ENCODE assay signal across 31 cellular contexts in genomic region chr22:35605787-35606492, GRCh38. TPM values are rescaled to one million over a fixed set of nuclear protein-coding genes. Genes with fewer than 3 reads are reported as not detected.
DNase-seq lines count a peak whose midpoint lies in the region; ATAC-seq and TF ChIP-seq lines count a peak whose summit lies in the region.
"Had no signal": no experiment of that assay in that cellular context is flagged by ENCODE, and none has a peak within 500 bp of the region (broad histone marks: within the 10 kb centered on the region; RNA-seq: fewer than 3 reads in every experiment).

No MANE protein-coding gene starts in this region.

- no peaks in the 10 kb centered on the region for H3K27me3 ChIP-seq in psoas muscle (ENCODE audit: insufficient read depth in 3 of 3, low read length in 2 of 3)
- H3K27me3 ChIP-seq: body of pancreas, Peyer's patch had no signal

- POLR2A ChIA-PET in HEK293T (lab: Yijun Ruan, JAX) = no interaction called here

- H3K4me1 ChIP-seq in psoas muscle = peaks cover 59% of the 10 kb centered on the region
- H3K4me1 ChIP-seq: HAP-1, Peyer's patch had no signal

- H3K27ac ChIP-seq in psoas muscle = peak overlapping the region; percentile 87
- H3K27ac ChIP-seq: HL-60, neutrophil, Peyer's patch had no signal

- CTCF ChIA-PET in HEK293T (lab: Yijun Ruan, JAX) = interaction anchor here (1.0 kb wide), 1 partner anchor 24 kb away, joined by 4 read pairs; no protein-coding TSS in a partner anchor

- TF ChIP-seq CTCF in psoas muscle (IDR thresholded peaks at IDR 0.05) = no peak

- intact Hi-C loops in Right ventricle myocardium inferior (cut with DNase I) (loop anchor here (2.0 kb wide), 1 partner anchor 13 kb away; no protein-coding TSS in a partner anchor), cardiac septum (cut with DNase I) (no loop called here), left ventricle myocardium superior (cut with micrococcal nuclease) (no loop called here), psoas muscle (cut with DNase I) (no loop called here)

- H3K36me3 Mint-ChIP-seq in activated naive CD4-positive, alpha-beta T cell treated with anti-CD3 and anti-CD28 coated beads, Interleukin-2, amount 50 U/mL, for 72 hours = no peaks in the 10 kb centered on the region
- H3K36me3 Mint-ChIP-seq: activated naive CD8-positive, alpha-beta T cell treated with anti-CD3 and anti-CD28 coated beads, Interleukin-2, amount 10 ng/mL, durations not matched to agents 7 days and 5 days had no signal

- peak; percentile 73 for ATAC-seq in Right ventricle myocardium inferior
- ATAC-seq in left ventricle myocardium superior = peak; percentile 79
- peak; percentile 39 to 52 (median 42) for ATAC-seq in psoas muscle
- no peak for ATAC-seq in GM19328 (IDR thresholded peaks at IDR 0.05; ENCODE audit: unreplicated experiment)
- ATAC-seq in activated naive CD4-positive, alpha-beta T cell treated with anti-CD3 and anti-CD28 coated beads, Interleukin-2, amount 50 U/mL, for 72 hours = no peak
- ATAC-seq: body of pancreas, T-helper 17 cell had no signal

- DNase-seq in Right ventricle myocardium inferior (ENCODE audit: missing footprints) (peak; percentile 74), cardiac septum (ENCODE audit: low spot score) (no peak), left ventricle myocardium superior (peak; percentile 85), psoas muscle (no peak), NCI-H2196 (lab: John Stamatoyannopoulos, UW; ENCODE audit: unreplicated experiment) (no peak), HEK293T (ENCODE audit: extremely low spot score) (no peak)
- no peak for DNase-seq in activated naive CD4-positive, alpha-beta T cell treated with anti-CD3 and anti-CD28 coated beads, Interleukin-2, amount 50 U/mL, for 72 hours (ENCODE audit: low spot score in 2 of 2)
- DNase-seq: activated CD4-positive, alpha-beta T cell treated with anti-CD3 and anti-CD28 coated beads, Interleukin-2, amount 10 ng/mL, durations not matched to agents 7 days and 5 days; activated CD8-positive, alpha-beta memory T cell treated with anti-CD3 and anti-CD28 coated beads, Interleukin-2, amount 50 U/mL, for 48 hours; activated naive CD8-positive, alpha-beta T cell treated with anti-CD3 and anti-CD28 coated beads, Interleukin-2, amount 10 ng/mL, durations not matched to agents 7 days and 5 days; AML-193; body of pancreas; COR-L47; cortex of kidney; DMS79; midbrain; NCI-H1105; NCI-H2081; NCI-H446 treated with DMSO at 0.1 percent for 48 hours; Peyer's patch; stimulated activated CD8-positive, alpha-beta memory T cell treated with anti-CD3 and anti-CD28 coated beads, Interleukin-4, amount 100 ng/mL, for 48 hours; substantia nigra; T-helper 17 cell had no signal

- H3K4me3 ChIP-seq in psoas muscle = no peak overlapping the region
- H3K4me3 ChIP-seq: body of pancreas, HAP-1, Peyer's patch had no signal

- H3K9me3 Mint-ChIP-seq in activated naive CD4-positive, alpha-beta T cell treated with anti-CD3 and anti-CD28 coated beads, Interleukin-2, amount 50 U/mL, for 72 hours = no peaks in the 10 kb centered on the region
- H3K9me3 Mint-ChIP-seq: activated CD4-positive, alpha-beta T cell treated with anti-CD3 and anti-CD28 coated beads, Interleukin-2, amount 10 ng/mL, durations not matched to agents 7 days and 5 days; activated naive CD8-positive, alpha-beta T cell treated with anti-CD3 and anti-CD28 coated beads, Interleukin-2, amount 10 ng/mL, durations not matched to agents 7 days and 5 days; activated T-helper 2 cell treated with anti-CD3 and anti-CD28 coated beads, Interferon-gamma antibody, Interleukin-2, Interleukin-4, amounts not matched to agents 10 μg/mL and 5 μg/mL and 100 μg/mL, durations not matched to agents 14 hours and 24 hours and 36 hours had no signal

- peak overlapping the region in 1 of 2 donors; percentile 45 for H3K27ac Mint-ChIP-seq in activated naive CD4-positive, alpha-beta T cell treated with anti-CD3 and anti-CD28 coated beads, Interleukin-2, amount 50 U/mL, for 72 hours
- H3K27ac Mint-ChIP-seq: activated CD4-positive, alpha-beta T cell treated with anti-CD3 and anti-CD28 coated beads, Interleukin-2, amount 10 ng/mL, durations not matched to agents 7 days and 5 days; activated naive CD8-positive, alpha-beta T cell treated with anti-CD3 and anti-CD28 coated beads, Interleukin-2, amount 10 ng/mL, durations not matched to agents 7 days and 5 days; activated T-helper 2 cell treated with anti-CD3 and anti-CD28 coated beads, Interferon-gamma antibody, Interleukin-2, Interleukin-4, amounts not matched to agents 10 μg/mL and 5 μg/mL and 100 μg/mL, durations not matched to agents 14 hours and 24 hours and 36 hours; T-helper 17 cell had no signal

- H3K36me3 ChIP-seq in psoas muscle (ENCODE audit: insufficient read depth in 1 of 2, low read depth in 1 of 2) = peaks cover 0 to 35% of the 10 kb centered on the region in 2 donors
- H3K36me3 ChIP-seq: HAP-1, neutrophil, Peyer's patch had no signal

- 22 to 40% (median 23%) methylated on average over 14 of the region's 14 CpGs for whole genome bisulfite sequencing in psoas muscle, 3 donors

- no peaks in the 10 kb centered on the region for H3K9me3 ChIP-seq in psoas muscle
- H3K9me3 ChIP-seq: body of pancreas, HAP-1, neutrophil, Peyer's patch had no signal

TF ChIP-seq in HEK293T, 16 proteins besides CTCF, POLR2A, EP300 and RAD21:
- TF ChIP-seq FOXM1 (IDR thresholded peaks at IDR 0.05; ENCODE audit: borderline replicate concordance) = no peak
- no peak for TF ChIP-seq ELF4 (IDR thresholded peaks at IDR 0.05)
- TF ChIP-seq TARDBP (IDR thresholded peaks at IDR 0.05) = no peak
- TF ChIP-seq L3MBTL2 (conservative IDR thresholded peaks at IDR 0.05) = no peak
- no peak for TF ChIP-seq ARNT (IDR thresholded peaks at IDR 0.05)
- no peak for TF ChIP-seq HDGF (IDR thresholded peaks at IDR 0.05; ENCODE audit: borderline replicate concordance)

RNA-seq across cellular contexts. Expression of gene MB, which starts 11.2 kb away (rescaled TPM):
- total RNA-seq in Right ventricle myocardium inferior = 17,829 TPM
- 7,641 TPM for total RNA-seq in cardiac septum
- total RNA-seq in left ventricle myocardium superior = 17,299 TPM
- total RNA-seq in psoas muscle = 1,000 to 10,000 TPM; 6,836 to 9,981 (median 8,612) TPM
- polyA plus RNA-seq in psoas muscle = over 10,000 TPM in 2 of 3 donors, 1,000 to 10,000 TPM in 1; 9,385 to 12,606 (median 10,019) TPM
- under 1 TPM in 1 of 2 donors, not detected in 1; 0.47 TPM for total RNA-seq in activated naive CD4-positive, alpha-beta T cell treated with anti-CD3 and anti-CD28 coated beads, Interleukin-2, amount 50 U/mL, for 72 hours
- total RNA-seq: activated naive CD8-positive, alpha-beta T cell treated with anti-CD3 and anti-CD28 coated beads, Interleukin-2, amount 10 ng/mL, durations not matched to agents 7 days and 5 days; fibroblast of lung; pulmonary artery endothelial cell; SK-MEL-5; T-helper 17 cell had no signal
- polyA plus RNA-seq: fibroblast of lung had no signal

RNA-seq across cellular contexts. Expression of gene APOL6, which starts 42.3 kb away (rescaled TPM):
- total RNA-seq in Right ventricle myocardium inferior (6.6 TPM), cardiac septum (5.7 TPM), left ventricle myocardium superior (5.2 TPM), psoas muscle (1 to 10 TPM; 1.8 to 9.5 (median 6.1) TPM)
- 1 to 10 TPM in 2 of 3 donors, under 1 TPM in 1; 0.87 to 2.4 (median 1.0) TPM for polyA plus RNA-seq in psoas muscle
- total RNA-seq in activated naive CD4-positive, alpha-beta T cell treated with anti-CD3 and anti-CD28 coated beads, Interleukin-2, amount 50 U/mL, for 72 hours = 10 to 100 TPM; 23.5 to 33.2 TPM

Comparison
In these comparisons a context has a peak if more than half of its experiments do, and no peak if none do; other contexts are left out.
1. DNase-seq: peak in Right ventricle myocardium inferior (single experiment) and left ventricle myocardium superior (single experiment); none in cardiac septum (single experiment), psoas muscle (0 of 2), NCI-H2196 (single experiment), HEK293T (single experiment) and activated naive CD4-positive, alpha-beta T cell treated with anti-CD3 and anti-CD28 coated beads, Interleukin-2, amount 50 U/mL, for 72 hours (0 of 2).
2. ATAC-seq: peak in Right ventricle myocardium inferior (single experiment), left ventricle myocardium superior (single experiment) and psoas muscle (4 of 4); none in GM19328 (single experiment) and activated naive CD4-positive, alpha-beta T cell treated with anti-CD3 and anti-CD28 coated beads, Interleukin-2, amount 50 U/mL, for 72 hours (0 of 2).
3. RNA of gene MB, which starts 11.2 kb away (total RNA-seq): 17,829 TPM in Right ventricle myocardium inferior (single experiment), 17,299 TPM in left ventricle myocardium superior (single experiment), 6,836 to 9,981 TPM in psoas muscle and 7,641 TPM in cardiac septum (single experiment); 0.47 TPM in activated naive CD4-positive, alpha-beta T cell treated with anti-CD3 and anti-CD28 coated beads, Interleukin-2, amount 50 U/mL, for 72 hours; every median in the first group is over 1,000 times any median in the second.